ENCODE assay signal across 1 cellular context in the genomic region with DNA sequence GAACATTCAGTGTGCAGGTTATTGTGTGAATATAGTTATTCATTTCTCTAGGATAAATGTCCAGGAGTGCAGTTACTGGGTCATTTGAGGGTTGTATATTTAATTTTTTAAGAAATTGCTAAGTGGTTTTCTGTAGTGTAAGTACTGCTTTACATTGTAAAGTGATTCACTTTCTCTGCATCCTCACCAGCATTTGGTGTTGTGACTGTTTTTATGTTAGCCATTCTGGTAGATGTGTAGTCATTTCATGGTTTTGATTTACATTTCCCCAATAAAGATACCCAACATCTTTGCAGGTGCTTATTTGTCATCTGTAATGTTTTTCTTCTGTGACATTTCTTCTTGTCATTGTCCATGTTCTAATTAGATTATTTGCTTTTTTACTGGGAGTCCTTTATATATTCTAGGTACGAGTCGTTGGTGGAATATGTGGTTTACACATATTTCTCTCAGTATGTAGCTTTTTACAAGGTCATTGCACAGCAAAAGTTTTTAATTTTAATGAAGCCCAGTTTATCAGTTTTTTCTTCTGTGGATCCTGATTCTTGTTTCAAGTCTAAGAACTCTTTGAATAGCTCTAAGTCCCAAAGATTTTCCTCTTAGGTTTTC.
TF ChIP-seq lines count a peak whose summit lies in the region.

No MANE protein-coding gene starts in this region.

TF ChIP-seq in IMR-90, 13 proteins besides CTCF, POLR2A, EP300 and RAD21:
- no peak for TF ChIP-seq MAFK (IDR thresholded peaks at IDR 0.05; ENCODE audit: low read depth, low read length)
- no peak for TF ChIP-seq NFE2L2 (IDR thresholded peaks at IDR 0.05; ENCODE audit: low read depth, low read length)
- TF ChIP-seq RFX5 (IDR thresholded peaks at IDR 0.05; ENCODE audit: low read depth, low read length): no peak
- TF ChIP-seq, protein P1, sequence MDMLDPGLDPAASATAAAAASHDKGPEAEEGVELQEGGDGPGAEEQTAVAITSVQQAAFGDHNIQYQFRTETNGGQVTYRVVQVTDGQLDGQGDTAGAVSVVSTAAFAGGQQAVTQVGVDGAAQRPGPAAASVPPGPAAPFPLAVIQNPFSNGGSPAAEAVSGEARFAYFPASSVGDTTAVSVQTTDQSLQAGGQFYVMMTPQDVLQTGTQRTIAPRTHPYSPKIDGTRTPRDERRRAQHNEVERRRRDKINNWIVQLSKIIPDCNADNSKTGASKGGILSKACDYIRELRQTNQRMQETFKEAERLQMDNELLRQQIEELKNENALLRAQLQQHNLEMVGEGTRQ (IDR thresholded peaks at IDR 0.05; ENCODE audit: low read depth, low read length): no peak
- no peak for TF ChIP-seq BHLHE40 (IDR thresholded peaks at IDR 0.05; ENCODE audit: low read depth, low read length)
- no peak for TF ChIP-seq FOS (IDR thresholded peaks at IDR 0.05; ENCODE audit: low read depth, low read length)
- no peak for TF ChIP-seq CHD1 (IDR thresholded peaks at IDR 0.05; ENCODE audit: low read depth, low read length)
- TF ChIP-seq CEBPB (IDR thresholded peaks at IDR 0.05; ENCODE audit: low read depth, low read length): no peak
- no peak for TF ChIP-seq RCOR1 (IDR thresholded peaks at IDR 0.05; ENCODE audit: insufficient replicate concordance, low read length)
- TF ChIP-seq SMC3 (IDR thresholded peaks at IDR 0.05; ENCODE audit: low read depth, low read length): no peak
- no peak for TF ChIP-seq MAZ (IDR thresholded peaks at IDR 0.05; ENCODE audit: borderline replicate concordance, low read depth, low read length)
- TF ChIP-seq ELK1 (IDR thresholded peaks at IDR 0.05; ENCODE audit: borderline replicate concordance, low read depth, low read length): no peak
- TF ChIP-seq MXI1 (IDR thresholded peaks at IDR 0.05; ENCODE audit: borderline replicate concordance, low read depth, low read length): no peak
